1 cellular context compared by ENCODE assay signal in the genomic region with DNA sequence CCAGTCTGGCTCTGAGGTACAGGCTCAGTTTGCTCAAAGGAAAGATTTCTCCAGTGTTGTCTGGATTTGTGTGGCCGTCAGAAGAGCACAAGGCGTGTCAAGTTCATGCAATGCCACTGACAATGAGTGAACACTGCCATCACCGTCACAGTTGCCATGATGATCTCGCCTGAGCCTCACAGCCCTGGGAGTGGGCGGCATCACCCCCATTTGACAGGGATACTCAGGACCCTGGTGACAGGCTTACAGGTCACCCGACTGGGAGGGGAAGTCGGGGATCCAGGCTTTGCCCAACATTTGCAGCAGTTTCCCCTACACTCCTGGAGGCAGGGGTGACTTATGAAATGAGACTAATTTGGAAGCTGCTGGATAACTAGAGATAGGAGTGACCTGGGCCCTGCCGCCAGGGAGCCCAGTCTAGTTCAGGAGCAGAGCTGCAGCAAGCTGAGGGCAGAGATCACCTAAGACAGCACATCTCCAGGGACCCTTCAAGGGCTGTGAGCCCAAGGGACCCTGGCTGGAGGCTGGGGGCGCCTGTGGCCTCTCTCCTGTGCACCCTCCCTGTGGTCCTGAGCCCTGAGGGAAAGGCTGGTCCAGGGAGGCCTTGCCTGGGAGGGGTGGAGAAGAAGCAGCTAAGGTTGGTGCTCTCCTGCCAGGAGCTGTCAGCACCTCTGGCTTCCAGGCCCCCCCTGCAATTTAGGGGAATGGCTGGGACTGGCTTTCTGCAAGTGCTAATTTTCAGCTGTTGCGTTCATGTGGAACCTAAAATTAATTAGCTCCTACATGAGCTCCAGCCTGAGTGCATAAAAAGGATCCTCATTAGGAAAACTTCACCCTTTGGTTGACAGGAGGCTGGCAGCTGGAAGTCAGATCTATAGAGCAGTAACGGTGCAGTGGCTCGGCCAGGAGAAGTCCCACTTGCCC.
TF ChIP-seq lines count a peak whose summit lies in the region.

No MANE protein-coding gene starts in this region.

TF ChIP-seq in HepG2, 621 proteins besides CTCF, POLR2A, EP300 and RAD21:
- no peak for TF ChIP-seq ZNF619 (CRISPR knock-in tag; IDR thresholded peaks at IDR 0.05)
- TF ChIP-seq ZNF20 (CRISPR knock-in tag; IDR thresholded peaks at IDR 0.05), result no peak
- no peak for TF ChIP-seq NFKBIZ (CRISPR knock-in tag; IDR thresholded peaks at IDR 0.05)
- TF ChIP-seq ZNF350 (CRISPR knock-in tag; IDR thresholded peaks at IDR 0.05; ENCODE audit: borderline replicate concordance, low read depth), result no peak
- no peak for TF ChIP-seq HNF4A (CRISPR knock-in tag; IDR thresholded peaks at IDR 0.05)
- TF ChIP-seq ARID5B (CRISPR knock-in tag; IDR thresholded peaks at IDR 0.05), result no peak
- TF ChIP-seq ZNF780A (CRISPR knock-in tag; IDR thresholded peaks at IDR 0.05), result no peak
- TF ChIP-seq HNF4G (IDR thresholded peaks at IDR 0.05; ENCODE audit: borderline replicate concordance, low read depth, low read length), result no peak
- no peak for TF ChIP-seq HNF4G (CRISPR knock-in tag; IDR thresholded peaks at IDR 0.05; ENCODE audit: borderline replicate concordance, low read depth)
- TF ChIP-seq ZNF775 (CRISPR knock-in tag; IDR thresholded peaks at IDR 0.05; ENCODE audit: borderline replicate concordance), result no peak
- TF ChIP-seq ZNF431 (CRISPR knock-in tag; IDR thresholded peaks at IDR 0.05; ENCODE audit: borderline replicate concordance, low read depth), result no peak
- TF ChIP-seq, protein P1, sequence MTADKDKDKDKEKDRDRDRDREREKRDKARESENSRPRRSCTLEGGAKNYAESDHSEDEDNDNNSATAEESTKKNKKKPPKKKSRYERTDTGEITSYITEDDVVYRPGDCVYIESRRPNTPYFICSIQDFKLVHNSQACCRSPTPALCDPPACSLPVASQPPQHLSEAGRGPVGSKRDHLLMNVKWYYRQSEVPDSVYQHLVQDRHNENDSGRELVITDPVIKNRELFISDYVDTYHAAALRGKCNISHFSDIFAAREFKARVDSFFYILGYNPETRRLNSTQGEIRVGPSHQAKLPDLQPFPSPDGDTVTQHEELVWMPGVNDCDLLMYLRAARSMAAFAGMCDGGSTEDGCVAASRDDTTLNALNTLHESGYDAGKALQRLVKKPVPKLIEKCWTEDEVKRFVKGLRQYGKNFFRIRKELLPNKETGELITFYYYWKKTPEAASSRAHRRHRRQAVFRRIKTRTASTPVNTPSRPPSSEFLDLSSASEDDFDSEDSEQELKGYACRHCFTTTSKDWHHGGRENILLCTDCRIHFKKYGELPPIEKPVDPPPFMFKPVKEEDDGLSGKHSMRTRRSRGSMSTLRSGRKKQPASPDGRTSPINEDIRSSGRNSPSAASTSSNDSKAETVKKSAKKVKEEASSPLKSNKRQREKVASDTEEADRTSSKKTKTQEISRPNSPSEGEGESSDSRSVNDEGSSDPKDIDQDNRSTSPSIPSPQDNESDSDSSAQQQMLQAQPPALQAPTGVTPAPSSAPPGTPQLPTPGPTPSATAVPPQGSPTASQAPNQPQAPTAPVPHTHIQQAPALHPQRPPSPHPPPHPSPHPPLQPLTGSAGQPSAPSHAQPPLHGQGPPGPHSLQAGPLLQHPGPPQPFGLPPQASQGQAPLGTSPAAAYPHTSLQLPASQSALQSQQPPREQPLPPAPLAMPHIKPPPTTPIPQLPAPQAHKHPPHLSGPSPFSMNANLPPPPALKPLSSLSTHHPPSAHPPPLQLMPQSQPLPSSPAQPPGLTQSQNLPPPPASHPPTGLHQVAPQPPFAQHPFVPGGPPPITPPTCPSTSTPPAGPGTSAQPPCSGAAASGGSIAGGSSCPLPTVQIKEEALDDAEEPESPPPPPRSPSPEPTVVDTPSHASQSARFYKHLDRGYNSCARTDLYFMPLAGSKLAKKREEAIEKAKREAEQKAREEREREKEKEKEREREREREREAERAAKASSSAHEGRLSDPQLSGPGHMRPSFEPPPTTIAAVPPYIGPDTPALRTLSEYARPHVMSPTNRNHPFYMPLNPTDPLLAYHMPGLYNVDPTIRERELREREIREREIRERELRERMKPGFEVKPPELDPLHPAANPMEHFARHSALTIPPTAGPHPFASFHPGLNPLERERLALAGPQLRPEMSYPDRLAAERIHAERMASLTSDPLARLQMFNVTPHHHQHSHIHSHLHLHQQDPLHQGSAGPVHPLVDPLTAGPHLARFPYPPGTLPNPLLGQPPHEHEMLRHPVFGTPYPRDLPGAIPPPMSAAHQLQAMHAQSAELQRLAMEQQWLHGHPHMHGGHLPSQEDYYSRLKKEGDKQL (CRISPR knock-in tag; IDR thresholded peaks at IDR 0.05; ENCODE audit: low read depth), result no peak
- no peak for TF ChIP-seq ZC3H13 (CRISPR knock-in tag; IDR thresholded peaks at IDR 0.05)
- TF ChIP-seq ZBTB3 (CRISPR knock-in tag; IDR thresholded peaks at IDR 0.05; ENCODE audit: borderline replicate concordance, low read depth), result no peak
- TF ChIP-seq SKI (IDR thresholded peaks at IDR 0.05; ENCODE audit: partially characterized antibody), result no peak
- TF ChIP-seq HNRNPUL1 (IDR thresholded peaks at IDR 0.05; ENCODE audit: low read depth, low read length), result no peak
- TF ChIP-seq ARNT2 (CRISPR knock-in tag; IDR thresholded peaks at IDR 0.05; ENCODE audit: low read depth), result no peak
- TF ChIP-seq THAP9 (CRISPR knock-in tag; IDR thresholded peaks at IDR 0.05; ENCODE audit: borderline replicate concordance), result no peak
- TF ChIP-seq ZFP41 (CRISPR knock-in tag; IDR thresholded peaks at IDR 0.05; ENCODE audit: borderline replicate concordance), result no peak
- TF ChIP-seq NFIB (CRISPR knock-in tag; IDR thresholded peaks at IDR 0.05; ENCODE audit: borderline replicate concordance), result no peak
- no peak for TF ChIP-seq ZNF878 (CRISPR knock-in tag; IDR thresholded peaks at IDR 0.05)
TF ChIP-seq in HepG2: peak in this region for 0.
